ENCODE assay signal across 16 cellular contexts in genomic region chr12:22360772-22361171, GRCh38.
"Had no signal": no experiment of that assay in that cellular context is flagged by ENCODE, and none has a peak within 500 bp of the region (broad histone marks: within the 10 kb centered on the region; RNA-seq: fewer than 3 reads in every experiment).

No MANE protein-coding gene starts in this region.

- H3K36me3 Mint-ChIP-seq: activated CD4-positive, alpha-beta memory T cell treated with anti-CD3 and anti-CD28 coated beads for 36 hours; activated naive CD4-positive, alpha-beta T cell treated with anti-CD3 and anti-CD28 coated beads, Interleukin-2, amount 10 ng/mL, durations not matched to agents 7 days and 5 days; neural progenitor cell had no signal

- H3K4me1 Mint-ChIP-seq: activated naive CD4-positive, alpha-beta T cell treated with anti-CD3 and anti-CD28 coated beads, Interleukin-2, amount 10 ng/mL, durations not matched to agents 7 days and 5 days; naive B cell; neural progenitor cell had no signal

- DNase-seq: activated CD4-positive, alpha-beta memory T cell treated with anti-CD3 and anti-CD28 coated beads for 36 hours; activated CD4-positive, alpha-beta T cell treated with anti-CD3 and anti-CD28 coated beads for 4 hours; activated CD4-positive, CD25-positive, alpha-beta regulatory T cell; activated effector memory CD4-positive, alpha-beta T cell treated with anti-CD3 and anti-CD28 coated beads, Interleukin-2, amount 50 U/mL, for 16 hours; activated naive CD4-positive, alpha-beta T cell treated with anti-CD3 and anti-CD28 coated beads, Interleukin-2, amount 10 ng/mL, durations not matched to agents 7 days and 5 days; cerebellar nuclear complex; hippocampal formation; mesenchymal stem cell; naive B cell; stimulated activated CD4-positive, alpha-beta T cell treated with anti-CD3 and anti-CD28 coated beads, Interleukin-4, amount 100 ng/mL, for 24 hours; stimulated activated naive CD4-positive, alpha-beta T cell treated with Interleukin-2 at 50 U/mL for 16 hours; T-helper 1 cell; upper lobe of left lung had no signal

- H3K36me3 ChIP-seq: esophagus muscularis mucosa, neural progenitor cell, upper lobe of left lung had no signal

- H3K9me3 Mint-ChIP-seq: activated CD4-positive, alpha-beta memory T cell treated with anti-CD3 and anti-CD28 coated beads for 36 hours; activated naive CD4-positive, alpha-beta T cell treated with anti-CD3 and anti-CD28 coated beads, Interleukin-2, amount 10 ng/mL, durations not matched to agents 7 days and 5 days had no signal

- H3K9me3 ChIP-seq: esophagus muscularis mucosa, upper lobe of left lung had no signal

- H3K4me3 ChIP-seq: coronary artery, esophagus muscularis mucosa, neural progenitor cell, upper lobe of left lung had no signal

- H3K27me3 Mint-ChIP-seq: activated CD4-positive, alpha-beta memory T cell treated with anti-CD3 and anti-CD28 coated beads for 36 hours; activated naive CD4-positive, alpha-beta T cell treated with anti-CD3 and anti-CD28 coated beads, Interleukin-2, amount 10 ng/mL, durations not matched to agents 7 days and 5 days had no signal

- H3K4me3 Mint-ChIP-seq: activated CD4-positive, alpha-beta memory T cell treated with anti-CD3 and anti-CD28 coated beads for 36 hours; activated naive CD4-positive, alpha-beta T cell treated with anti-CD3 and anti-CD28 coated beads, Interleukin-2, amount 10 ng/mL, durations not matched to agents 7 days and 5 days; neural progenitor cell had no signal

- H3K27ac Mint-ChIP-seq: activated CD4-positive, alpha-beta memory T cell treated with anti-CD3 and anti-CD28 coated beads for 36 hours; activated naive CD4-positive, alpha-beta T cell treated with anti-CD3 and anti-CD28 coated beads, Interleukin-2, amount 10 ng/mL, durations not matched to agents 7 days and 5 days; naive B cell; neural progenitor cell had no signal

- H3K4me1 ChIP-seq: esophagus muscularis mucosa, neural progenitor cell, upper lobe of left lung had no signal
